Comparison of ENCODE assay signal across 22 cellular contexts in genomic region chr17:33385133-33385532, GRCh38.
DNase-seq lines count a peak whose midpoint lies in the region; ATAC-seq and TF ChIP-seq lines count a peak whose summit lies in the region.
"Had no signal": no experiment of that assay in that cellular context is flagged by ENCODE, and none has a peak within 500 bp of the region (broad histone marks: within the 10 kb centered on the region; RNA-seq: fewer than 3 reads in every experiment).

No MANE protein-coding gene starts in this region.

- H3K27me3 ChIP-seq in H7 (ENCODE audit: control insufficient read depth, insufficient read depth, low read length) (no peaks in the 10 kb centered on the region), SJCRH30 (0 out of 2 replicates have a peak, but pooled peaks cover 8% of the 10 kb centered on the region), hepatocyte (no peaks in the 10 kb centered on the region), foreskin keratinocyte (no peaks in the 10 kb centered on the region)

- H3K27ac ChIP-seq in SJCRH30 (no peak overlapping the region), hepatocyte (no peak overlapping the region), foreskin keratinocyte (no peak overlapping the region)
- H3K27ac ChIP-seq: HL-60, PC-9, SK-N-MC had no signal

- H3K36me3 Mint-ChIP-seq in nephron progenitor cell (ENCODE audit: low read depth) = no peaks in the 10 kb centered on the region
- H3K36me3 Mint-ChIP-seq in activated CD4-positive, alpha-beta T cell treated with anti-CD3 and anti-CD28 coated beads, Interleukin-2, amount 10 ng/mL, durations not matched to agents 24 days and 14 days (ENCODE audit: low read depth) = no peaks in the 10 kb centered on the region
- H3K36me3 Mint-ChIP-seq: CD4-positive, CD25-positive, alpha-beta regulatory T cell had no signal

- TF ChIP-seq CTCF in hepatocyte (IDR thresholded peaks at IDR 0.05; ENCODE audit: poor library complexity) (no peak), nephron progenitor cell (IDR thresholded peaks at IDR 0.05) (no peak), foreskin keratinocyte (conservative IDR thresholded peaks at IDR 0.05) (no peak)

- no peak overlapping the region for H3K4me3 ChIP-seq in H7 (ENCODE audit: insufficient read depth, low read depth, low read length)
- no peak overlapping the region for H3K4me3 ChIP-seq in SJCRH30
- no peak overlapping the region for H3K4me3 ChIP-seq in hepatocyte
- H3K4me3 ChIP-seq: PC-9, SK-N-MC had no signal

- H3K4me1 Mint-ChIP-seq in nephron progenitor cell = peaks cover 8% of the 10 kb centered on the region
- no peaks in the 10 kb centered on the region for H3K4me1 Mint-ChIP-seq in activated CD4-positive, alpha-beta T cell treated with anti-CD3 and anti-CD28 coated beads, Interleukin-2, amount 10 ng/mL, durations not matched to agents 24 days and 14 days
- H3K4me1 Mint-ChIP-seq: CD4-positive, CD25-positive, alpha-beta regulatory T cell had no signal

- no peaks in the 10 kb centered on the region for H3K9me2 ChIP-seq in hepatocyte (replicated peaks; ENCODE audit: insufficient read depth)

- no peak overlapping the region for H3K4me2 ChIP-seq in hepatocyte
- H3K4me2 ChIP-seq: PC-9 had no signal

- peaks cover 9% of the 10 kb centered on the region for H3K27me3 Mint-ChIP-seq in nephron progenitor cell (ENCODE audit: low read depth, poor library complexity)
- H3K27me3 Mint-ChIP-seq in activated CD4-positive, alpha-beta T cell treated with anti-CD3 and anti-CD28 coated beads, Interleukin-2, amount 10 ng/mL, durations not matched to agents 24 days and 14 days = no peaks in the 10 kb centered on the region

- intact Hi-C loops in activated CD4-positive, alpha-beta T cell treated with anti-CD3 and anti-CD28 coated beads, Interleukin-2, amount 10 ng/mL, durations not matched to agents 24 days and 14 days (cut with micrococcal nuclease) = no loop called here

- no peaks in the 10 kb centered on the region for H4K20me1 ChIP-seq in hepatocyte (ENCODE audit: insufficient read depth, poor library complexity, severe bottlenecking)

- DNase-seq in H7 (peak; percentile 38), SJCRH30 (peak; percentile 10 to 27), hepatocyte (ENCODE audit: low spot score) (peak; percentile 26), nephron progenitor cell (peak; percentile 35), foreskin keratinocyte (no peak), GM19238 (ENCODE audit: insufficient read length, low spot score) (no peak)
- no peak for DNase-seq in activated CD4-positive, alpha-beta T cell treated with anti-CD3 and anti-CD28 coated beads, Interleukin-2, amount 10 ng/mL, durations not matched to agents 24 days and 14 days
- DNase-seq: CD4-positive, CD25-positive, alpha-beta regulatory T cell; COR-L47; DMS79; H9; KG1; NCI-H1092 treated with DMSO at 0.1 percent for 48 hours; NCI-H1436 treated with DMSO at 0.1 percent for 48 hours; NCI-H1930; NCI-H510A; PC-9; RPMI8226; SHP77 had no signal

- no peaks in the 10 kb centered on the region for H3K9me3 Mint-ChIP-seq in nephron progenitor cell
- H3K9me3 Mint-ChIP-seq in activated CD4-positive, alpha-beta T cell treated with anti-CD3 and anti-CD28 coated beads, Interleukin-2, amount 10 ng/mL, durations not matched to agents 24 days and 14 days = no peaks in the 10 kb centered on the region
- H3K9me3 Mint-ChIP-seq: H9 had no signal

- ATAC-seq in foreskin keratinocyte = no peak
- ATAC-seq: HepG2 had no signal

- 61% methylated on average over 4 of the region's 4 CpGs for WGBS in hepatocyte (ENCODE audit: low lambda C conversion rate, missing lambda C conversion rate)

- no peak overlapping the region for H3K4me3 Mint-ChIP-seq in nephron progenitor cell
- H3K4me3 Mint-ChIP-seq in activated CD4-positive, alpha-beta T cell treated with anti-CD3 and anti-CD28 coated beads, Interleukin-2, amount 10 ng/mL, durations not matched to agents 24 days and 14 days = no peak overlapping the region
- H3K4me3 Mint-ChIP-seq: CD4-positive, CD25-positive, alpha-beta regulatory T cell; H9 had no signal

- H3K36me3 ChIP-seq in H7 (replicated peaks; ENCODE audit: control insufficient read depth, insufficient read depth, low read length) (no peaks in the 10 kb centered on the region), SJCRH30 (no peaks in the 10 kb centered on the region), hepatocyte (replicated peaks; ENCODE audit: insufficient read depth, low read depth) (no peaks in the 10 kb centered on the region)

- no peaks in the 10 kb centered on the region for H3K79me2 ChIP-seq in hepatocyte

- no peak overlapping the region for H3K27ac Mint-ChIP-seq in nephron progenitor cell
- no peak overlapping the region for H3K27ac Mint-ChIP-seq in activated CD4-positive, alpha-beta T cell treated with anti-CD3 and anti-CD28 coated beads, Interleukin-2, amount 10 ng/mL, durations not matched to agents 24 days and 14 days
- H3K27ac Mint-ChIP-seq: H9 had no signal

- no peak overlapping the region for H2AFZ ChIP-seq in hepatocyte
- H2AFZ ChIP-seq: PC-9 had no signal

- H3K9me3 ChIP-seq in SJCRH30 (replicated peaks) (no peaks in the 10 kb centered on the region), hepatocyte (ENCODE audit: low read depth) (no peaks in the 10 kb centered on the region)

- H3K4me1 ChIP-seq in SJCRH30 = no peaks in the 10 kb centered on the region
- peaks cover 12% of the 10 kb centered on the region for H3K4me1 ChIP-seq in hepatocyte (ENCODE audit: insufficient read depth)
- no peaks in the 10 kb centered on the region for H3K4me1 ChIP-seq in foreskin keratinocyte

Comparison
In these comparisons a context has a peak if more than half of its experiments do, and no peak if none do; other contexts are left out.
1. DNase-seq: peak in H7 (single experiment), SJCRH30 (2 of 2), hepatocyte (single experiment) and nephron progenitor cell (single experiment); none in foreskin keratinocyte (0 of 2), GM19238 (single experiment) and activated CD4-positive, alpha-beta T cell treated with anti-CD3 and anti-CD28 coated beads, Interleukin-2, amount 10 ng/mL, durations not matched to agents 24 days and 14 days (single experiment).